In the genomic region with DNA sequence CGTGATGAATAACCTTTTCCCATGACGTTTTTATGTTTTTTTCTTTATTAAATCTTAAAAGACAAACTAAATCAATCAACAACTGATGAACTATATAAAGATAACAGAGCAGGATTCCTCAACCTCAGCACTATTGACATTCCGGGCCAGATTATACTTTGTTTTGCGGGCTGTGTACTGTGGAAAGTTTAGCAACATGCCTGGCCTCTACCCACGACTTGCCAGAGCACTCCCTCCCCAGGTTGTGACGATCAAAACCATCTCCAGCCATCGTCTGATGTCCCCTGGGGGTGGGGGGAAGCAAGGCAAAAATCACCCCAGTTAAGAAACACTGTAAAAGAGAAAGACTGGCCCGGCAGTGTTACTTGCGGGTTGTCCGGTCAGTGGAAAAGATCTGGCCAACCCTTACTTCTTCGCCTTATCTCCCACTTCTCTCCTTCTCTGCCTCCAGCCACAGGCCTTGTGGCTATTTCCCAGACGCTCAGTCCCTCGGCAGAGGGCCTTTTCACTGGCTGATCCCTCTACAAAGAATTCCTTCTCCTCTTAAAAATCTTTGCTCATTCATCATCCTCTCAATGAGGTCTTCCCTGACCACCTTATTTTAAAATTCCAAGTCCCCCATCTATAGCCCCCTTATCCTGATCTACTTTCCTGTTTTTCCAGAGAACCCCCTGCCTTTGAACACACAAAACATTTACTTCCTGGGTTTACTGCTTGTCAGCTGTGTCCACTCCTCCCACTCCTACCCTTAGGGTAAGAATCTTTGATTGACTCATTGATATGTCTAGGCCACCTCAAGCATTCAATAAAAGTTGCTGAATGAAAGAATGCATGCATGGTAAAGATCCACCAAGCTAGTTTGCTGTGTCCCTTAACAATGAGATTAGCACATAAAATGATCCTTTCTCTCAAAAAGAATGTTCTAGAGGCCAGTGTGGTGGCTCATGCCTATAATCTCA, we compare ENCODE assay signal across 20 cellular contexts. TPM values are rescaled to one million over a fixed set of nuclear protein-coding genes. Genes with fewer than 3 reads are reported as not detected.
A peak's percentile ranks its signal among the peaks of the same experiment; 100 is the strongest.
DNase-seq lines count a peak whose midpoint lies in the region; ATAC-seq and TF ChIP-seq lines count a peak whose summit lies in the region.
"Had no signal": no experiment of that assay in that cellular context is flagged by ENCODE, and none has a peak within 500 bp of the region (broad histone marks: within the 10 kb centered on the region; RNA-seq: fewer than 3 reads in every experiment).

No MANE protein-coding gene starts in this region.

- H3K36me3 ChIP-seq in GM23338 (ENCODE audit: insufficient read depth) = no peaks in the 10 kb centered on the region
- no peaks in the 10 kb centered on the region for H3K36me3 ChIP-seq in hepatocyte (replicated peaks; ENCODE audit: insufficient read depth, low read depth)
- no peaks in the 10 kb centered on the region for H3K36me3 ChIP-seq in parathyroid adenoma (ENCODE audit: control insufficient read depth, insufficient read depth, low read length)
- no peaks in the 10 kb centered on the region for H3K36me3 ChIP-seq in Peyer's patch
- H3K36me3 ChIP-seq: adrenal gland, SJCRH30, suprapubic skin had no signal

- H3K27me3 ChIP-seq in GM23338 (ENCODE audit: insufficient read depth) (no peaks in the 10 kb centered on the region), hepatocyte (no peaks in the 10 kb centered on the region), parathyroid adenoma (ENCODE audit: control insufficient read depth, insufficient read depth, low read length) (no peaks in the 10 kb centered on the region), Peyer's patch (no peaks in the 10 kb centered on the region)
- H3K27me3 ChIP-seq: adrenal gland, SJCRH30, suprapubic skin had no signal

- peaks cover 3% of the 10 kb centered on the region; the same call in 1 of the 3 replicates for H3K9me3 Mint-ChIP-seq in GM23338

- H3K27ac ChIP-seq in GM23338 (ENCODE audit: low read depth) (peak overlapping the region; percentile 56), hepatocyte (peak overlapping the region; percentile 24), parathyroid adenoma (peak overlapping the region; percentile 51), Peyer's patch (no peak overlapping the region)
- H3K27ac ChIP-seq: adrenal gland, HL-60, SJCRH30, suprapubic skin had no signal

- H3K4me2 ChIP-seq in GM23338 = no peak overlapping the region; the same call in 1 of the 2 replicates
- no peak overlapping the region for H3K4me2 ChIP-seq in hepatocyte
- H3K4me2 ChIP-seq in parathyroid adenoma (ENCODE audit: low read length) = no peak overlapping the region

- no peak overlapping the region for H3K9ac ChIP-seq in parathyroid adenoma

- H3K9me3 ChIP-seq in T-helper 17 cell (ENCODE audit: control insufficient read depth, low read length, poor library complexity, severe bottlenecking) (no peaks in the 10 kb centered on the region), hepatocyte (ENCODE audit: low read depth) (no peaks in the 10 kb centered on the region), parathyroid adenoma (ENCODE audit: control insufficient read depth, low read length) (no peaks in the 10 kb centered on the region), Peyer's patch (no peaks in the 10 kb centered on the region)
- H3K9me3 ChIP-seq: adrenal gland, SJCRH30, suprapubic skin had no signal

- H3K36me3 Mint-ChIP-seq in GM23338 (ENCODE audit: low read depth) (peaks cover 3% of the 10 kb centered on the region), T-helper 17 cell (ENCODE audit: low read depth) (peaks cover 2% of the 10 kb centered on the region)

- H3F3A ChIP-seq in GM23338 (replicated peaks; ENCODE audit: low read depth) = no peaks in the 10 kb centered on the region

- H3K9me2 ChIP-seq in GM23338 (ENCODE audit: insufficient read depth) (no peaks in the 10 kb centered on the region), hepatocyte (replicated peaks; ENCODE audit: insufficient read depth) (no peaks in the 10 kb centered on the region)

- WGBS in hepatocyte (ENCODE audit: low lambda C conversion rate, missing lambda C conversion rate) = 57% methylated on average over 13 of the region's 13 CpGs

- peak; percentile 56 for ATAC-seq in GM23338
- no peak for ATAC-seq in T-helper 17 cell
- ATAC-seq: left ventricle myocardium superior had no signal

- H3K4me3 ChIP-seq in GM23338 (no peak overlapping the region), hepatocyte (no peak overlapping the region), parathyroid adenoma (ENCODE audit: low read depth, low read length) (no peak overlapping the region), Peyer's patch (no peak overlapping the region)
- H3K4me3 ChIP-seq: adrenal gland, SJCRH30, suprapubic skin had no signal

- H2AFZ ChIP-seq in GM23338 = no peak overlapping the region
- no peak overlapping the region for H2AFZ ChIP-seq in hepatocyte
- peak overlapping the region; percentile 54 for H2AFZ ChIP-seq in parathyroid adenoma

- no peak for TF ChIP-seq CTCF in GM23338 (conservative IDR thresholded peaks at IDR 0.05; ENCODE audit: low read depth in 2 of 2)
- no peak for TF ChIP-seq CTCF in hepatocyte (IDR thresholded peaks at IDR 0.05; ENCODE audit: poor library complexity)
- no peak for TF ChIP-seq CTCF in parathyroid adenoma (IDR thresholded peaks at IDR 0.05)
- TF ChIP-seq CTCF in Peyer's patch (IDR thresholded peaks at IDR 0.05) = no peak

- peaks cover 14% of the 10 kb centered on the region for H3K4me1 Mint-ChIP-seq in GM23338
- peaks cover 23% of the 10 kb centered on the region for H3K4me1 Mint-ChIP-seq in T-helper 17 cell

- H3K79me2 ChIP-seq in GM23338 (replicated peaks; ENCODE audit: insufficient read depth) = peaks cover 55% of the 10 kb centered on the region
- H3K79me2 ChIP-seq in hepatocyte = peaks cover 38% of the 10 kb centered on the region
- peaks cover 5% of the 10 kb centered on the region for H3K79me2 ChIP-seq in parathyroid adenoma

- H3K4me1 ChIP-seq in GM23338 (ENCODE audit: insufficient read depth) (peaks cover 13% of the 10 kb centered on the region), hepatocyte (ENCODE audit: insufficient read depth) (no peaks in the 10 kb centered on the region), parathyroid adenoma (peaks cover 4% of the 10 kb centered on the region), Peyer's patch (no peaks in the 10 kb centered on the region)

- H4K20me1 ChIP-seq in GM23338 (replicated peaks; ENCODE audit: insufficient read depth) (0 out of 2 replicates have a peak, but pooled peaks cover 8% of the 10 kb centered on the region), hepatocyte (ENCODE audit: insufficient read depth, poor library complexity, severe bottlenecking) (peaks cover 2% of the 10 kb centered on the region)

- peaks cover 2% of the 10 kb centered on the region for H3K27me3 Mint-ChIP-seq in GM23338 (ENCODE audit: insufficient read depth, low read depth, poor library complexity)
- H3K27me3 Mint-ChIP-seq in T-helper 17 cell = no peaks in the 10 kb centered on the region

- H3K27ac Mint-ChIP-seq in GM23338 (peak overlapping the region; percentile 55; the same call in 1 of the 2 replicates), T-helper 17 cell (peak overlapping the region; percentile 1)

- DNase-seq in GM23338 (ENCODE audit: low spot score) = peak; percentile 16
- DNase-seq in T-helper 17 cell = no peak
- DNase-seq in hepatocyte (ENCODE audit: low spot score) = no peak
- DNase-seq in NK-92 (lab: John Stamatoyannopoulos, UW; ENCODE audit: unreplicated experiment) = no peak
- DNase-seq in Peyer's patch = no peak
- DNase-seq in GF-D8 (lab: John Stamatoyannopoulos, UW) = no peak
- DNase-seq in NCI-H524 treated with DMSO at 0.1 percent for 48 hours (lab: John Stamatoyannopoulos, UW) = no peak
- DNase-seq: activated CD4-positive, CD25-positive, alpha-beta regulatory T cell; adrenal gland; COR-L47; HCEC 1CT; left ventricle myocardium superior; NCI-H1105 treated with DMSO at 0.1 percent for 48 hours; NCI-H526 treated with DMSO at 0.1 percent for 48 hours; SJCRH30; stimulated activated CD4-positive, alpha-beta T cell treated with anti-CD3 and anti-CD28 coated beads, Interleukin-4, amount 100 ng/mL, for 24 hours; T-helper 2 cell had no signal

- TF ChIP-seq POLR2A in Peyer's patch (IDR thresholded peaks at IDR 0.05) = no peak

- H3K4me3 Mint-ChIP-seq in GM23338 = no peak overlapping the region
- no peak overlapping the region for H3K4me3 Mint-ChIP-seq in T-helper 17 cell

TF ChIP-seq in GM23338, 12 proteins besides CTCF, POLR2A, EP300 and RAD21:
- no peak for TF ChIP-seq CREB1 (CRISPR knock-in tag; IDR thresholded peaks at IDR 0.05; ENCODE audit: low read depth)
- TF ChIP-seq, protein P1, sequence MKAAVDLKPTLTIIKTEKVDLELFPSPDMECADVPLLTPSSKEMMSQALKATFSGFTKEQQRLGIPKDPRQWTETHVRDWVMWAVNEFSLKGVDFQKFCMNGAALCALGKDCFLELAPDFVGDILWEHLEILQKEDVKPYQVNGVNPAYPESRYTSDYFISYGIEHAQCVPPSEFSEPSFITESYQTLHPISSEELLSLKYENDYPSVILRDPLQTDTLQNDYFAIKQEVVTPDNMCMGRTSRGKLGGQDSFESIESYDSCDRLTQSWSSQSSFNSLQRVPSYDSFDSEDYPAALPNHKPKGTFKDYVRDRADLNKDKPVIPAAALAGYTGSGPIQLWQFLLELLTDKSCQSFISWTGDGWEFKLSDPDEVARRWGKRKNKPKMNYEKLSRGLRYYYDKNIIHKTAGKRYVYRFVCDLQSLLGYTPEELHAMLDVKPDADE (IDR thresholded peaks at IDR 0.05) = no peak

RNA-seq across cellular contexts. Expression of a gene that starts 14.7 kb away (rescaled TPM):
- 6.0 and 6.8 TPM in 2 replicates for total RNA-seq in GM23338 (2014; rRNA removed; shearing (Covaris generic))
- 3.1 and 3.3 TPM in 2 replicates for polyA plus RNA-seq in GM23338 (2016; fragmentation: Nextera tagmentation; extraction: Ambion mirVana)
- 10 to 100 TPM; 21.7 to 22.4 TPM for total RNA-seq in T-helper 17 cell
- 24.0 and 26.9 TPM in 2 replicates for total RNA-seq in hepatocyte
- 16.7 and 18.4 TPM in 2 replicates for polyA plus RNA-seq in hepatocyte
- 10 to 100 TPM; 12.4 to 29.4 (median 19.2) TPM for total RNA-seq in Peyer's patch

Comparison
In these comparisons a context has a peak if more than half of its experiments do, and no peak if none do; other contexts are left out.
1. H3K27ac ChIP-seq: peak in GM23338 (single experiment), hepatocyte (single experiment) and parathyroid adenoma (single experiment); none in Peyer's patch (0 of 4).